In genomic region chr9:131954299-131954698, GRCh38 we compare ENCODE assay signal across 12 cellular contexts.
DNase-seq lines count a peak whose midpoint lies in the region; ATAC-seq, FAIRE-seq and TF ChIP-seq lines count a peak whose summit lies in the region.
"Had no signal": no experiment of that assay in that cellular context is flagged by ENCODE, and none has a peak within 500 bp of the region (broad histone marks: within the 10 kb centered on the region; RNA-seq: fewer than 3 reads in every experiment).

No MANE protein-coding gene starts in this region.

- CTCF ChIA-PET in MCF 10A (lab: Yijun Ruan, JAX) = interaction anchor here (0.6 to 0.8 kb wide), 3 partner anchors 9 to 1705 kb away, joined by 3 to 4 read pairs (median 4); no protein-coding TSS in a partner anchor
- CTCF ChIA-PET in CD8-positive, alpha-beta memory T cell (lab: Charles Lee) = interaction anchor here (1.3 kb wide), 1 partner anchor 13 kb away, joined by 3 read pairs; no protein-coding TSS in a partner anchor

- no peaks in the 10 kb centered on the region for H3K4me1 Mint-ChIP-seq in MCF 10A (ENCODE audit: insufficient read depth, unreplicated experiment)
- H3K4me1 Mint-ChIP-seq in CD8-positive, alpha-beta memory T cell = peaks cover 0 to 13% (median 3%) of the 10 kb centered on the region in 3 donors

- TF ChIP-seq POLR2A in breast epithelium (IDR thresholded peaks at IDR 0.05) (no peak), NB4 (IDR thresholded peaks at IDR 0.05; ENCODE audit: extremely low read depth, insufficient read length) (no peak)

- no peak overlapping the region for H3K4me3 ChIP-seq in breast epithelium
- no peak overlapping the region for H3K4me3 ChIP-seq in NB4 (ENCODE audit: low read depth, low read length)
- no peak overlapping the region for H3K4me3 ChIP-seq in choroid plexus epithelial cell (ENCODE audit: low read depth, low read length)
- no peak overlapping the region for H3K4me3 ChIP-seq in small intestine (ENCODE audit: low read depth in 1 of 2, low read length in 2 of 2)
- no peak overlapping the region for H3K4me3 ChIP-seq in CD8-positive, alpha-beta memory T cell (ENCODE audit: low read length)

- DNase-seq in MCF 10A (ENCODE audit: unreplicated experiment) (peak; percentile 13), breast epithelium (ENCODE audit: low spot score in 2 of 2) (no peak), NB4 (ENCODE audit: low read depth) (no peak), choroid plexus epithelial cell (ENCODE audit: low read depth) (peak; percentile 14), small intestine (peak; percentile 14), activated gamma-delta T cell (lab: John Stamatoyannopoulos, UW) (no peak)
- DNase-seq in CD8-positive, alpha-beta memory T cell = no peak
- DNase-seq: hypothalamus; NCI-H226; stimulated activated CD4-positive, alpha-beta T cell treated with anti-CD3 and anti-CD28 coated beads, Interleukin-2, amount 100 ng/mL, for 24 hours; T-helper 9 cell had no signal

- no peak for FAIRE-seq in small intestine (lab: Jason Lieb, UNC)

- POLR2A ChIA-PET in MCF 10A (lab: Yijun Ruan, JAX) = no interaction called here
- POLR2A ChIA-PET in CD8-positive, alpha-beta memory T cell (lab: Charles Lee) = no interaction called here

- 94 to 100% (median 100%) methylated on average over 1 of the region's 1 CpG for WGBS in small intestine, 3 donors

- H3K27me3 ChIP-seq in breast epithelium (no peaks in the 10 kb centered on the region), small intestine (ENCODE audit: control insufficient read depth in 2 of 2, insufficient read depth in 2 of 2, low read length in 2 of 2) (no peaks in the 10 kb centered on the region)
- no peaks in the 10 kb centered on the region for H3K27me3 ChIP-seq in CD8-positive, alpha-beta memory T cell (ENCODE audit: insufficient read depth, low read length, poor library complexity, severe bottlenecking)

- H3K36me3 Mint-ChIP-seq in MCF 10A (ENCODE audit: insufficient read depth, unreplicated experiment) = peaks cover 5% of the 10 kb centered on the region
- peaks cover 4 to 33% (median 9%) of the 10 kb centered on the region in 3 donors for H3K36me3 Mint-ChIP-seq in CD8-positive, alpha-beta memory T cell

- intact Hi-C loops in MCF 10A (cut with micrococcal nuclease) = loop anchor here (2.0 kb wide), 1 partner anchor 191 kb away; no protein-coding TSS in a partner anchor
- intact Hi-C loops in breast epithelium (cut with DNase I; ENCODE audit: low total_unique reads) = no loop called here

- no peak overlapping the region for H3K27ac Mint-ChIP-seq in MCF 10A (ENCODE audit: low read depth, unreplicated experiment)
- no peak overlapping the region for H3K27ac Mint-ChIP-seq in CD8-positive, alpha-beta memory T cell

- H3K27ac ChIP-seq in breast epithelium (no peak overlapping the region), small intestine (ENCODE audit: low read depth in 1 of 2, low read length in 1 of 2) (no peak overlapping the region)
- no peak overlapping the region for H3K27ac ChIP-seq in CD8-positive, alpha-beta memory T cell (ENCODE audit: low read depth, low read length)

- H3K36me3 ChIP-seq in breast epithelium (no peaks in the 10 kb centered on the region), small intestine (ENCODE audit: control insufficient read depth in 2 of 2, insufficient read depth in 2 of 2, low read length in 2 of 2) (no peaks in the 10 kb centered on the region)
- H3K36me3 ChIP-seq in CD8-positive, alpha-beta memory T cell (ENCODE audit: insufficient read depth, low read length) = no peaks in the 10 kb centered on the region

- H3K9me3 Mint-ChIP-seq in MCF 10A (ENCODE audit: unreplicated experiment) = no peaks in the 10 kb centered on the region
- H3K9me3 Mint-ChIP-seq in CD8-positive, alpha-beta memory T cell = no peaks in the 10 kb centered on the region

- H3K27me3 Mint-ChIP-seq in MCF 10A (ENCODE audit: insufficient read depth, unreplicated experiment) = no peaks in the 10 kb centered on the region
- H3K27me3 Mint-ChIP-seq in CD8-positive, alpha-beta memory T cell = no peaks in the 10 kb centered on the region

- H3K4me3 Mint-ChIP-seq in MCF 10A (ENCODE audit: unreplicated experiment) = no peak overlapping the region
- H3K4me3 Mint-ChIP-seq in CD8-positive, alpha-beta memory T cell = no peak overlapping the region

- H3K9me3 ChIP-seq in breast epithelium (no peaks in the 10 kb centered on the region), small intestine (ENCODE audit: control insufficient read depth, low read depth) (no peaks in the 10 kb centered on the region)
- H3K9me3 ChIP-seq in CD8-positive, alpha-beta memory T cell (ENCODE audit: low read length) = no peaks in the 10 kb centered on the region

- ATAC-seq in HG02759 (IDR thresholded peaks at IDR 0.05; ENCODE audit: unreplicated experiment) = no peak

- H3K4me1 ChIP-seq in breast epithelium = no peaks in the 10 kb centered on the region
- H3K4me1 ChIP-seq in small intestine (ENCODE audit: control insufficient read depth in 2 of 2, insufficient read depth in 1 of 2, low read depth in 1 of 2, low read length in 1 of 2) = no peaks in the 10 kb centered on the region
- no peaks in the 10 kb centered on the region for H3K4me1 ChIP-seq in CD8-positive, alpha-beta memory T cell (ENCODE audit: insufficient read depth, low read length)

- no TSS peak for BruUV-seq in MCF 10A (replicated peaks; lab: Mats Ljungman, UMichigan)

- TF ChIP-seq CTCF in MCF 10A (IDR thresholded peaks at IDR 0.05; ENCODE audit: unreplicated experiment) (peak; percentile 32), breast epithelium (IDR thresholded peaks at IDR 0.05) (no peak), NB4 (IDR thresholded peaks at IDR 0.05; ENCODE audit: low read depth, low read length) (peak; percentile 18), choroid plexus epithelial cell (conservative IDR thresholded peaks at IDR 0.05; ENCODE audit: low read depth, low read length) (peak; percentile 50)

Comparison
In these comparisons a context has a peak if more than half of its experiments do, and no peak if none do; other contexts are left out.
1. DNase-seq: peak in MCF 10A (single experiment), choroid plexus epithelial cell (single experiment) and small intestine (single experiment); none in breast epithelium (0 of 2), NB4 (single experiment), CD8-positive, alpha-beta memory T cell (0 of 5) and activated gamma-delta T cell (single experiment).
2. CTCF ChIP-seq: peak in MCF 10A (single experiment), NB4 (single experiment) and choroid plexus epithelial cell (single experiment); none in breast epithelium (0 of 3).